24 cellular contexts compared by ENCODE assay signal in the genomic region with DNA sequence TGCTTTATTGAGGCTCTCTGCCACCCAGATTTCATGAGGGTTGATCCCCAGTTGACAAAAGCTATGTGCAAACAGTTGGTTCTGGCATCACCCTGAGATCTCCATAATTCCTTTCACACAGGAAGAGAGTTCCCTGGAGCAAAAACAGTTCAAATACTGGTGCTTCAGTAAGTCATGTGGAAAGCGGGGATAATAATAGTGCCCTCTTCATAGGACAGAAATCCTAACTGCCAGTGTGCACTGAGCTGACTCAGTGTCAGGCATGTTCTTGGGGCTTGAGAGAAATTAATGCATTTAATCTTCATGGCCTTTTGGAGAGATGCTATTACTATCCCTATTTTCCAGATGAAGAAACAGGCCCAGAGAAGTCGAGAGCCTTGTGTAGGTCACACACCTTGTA. TPM values are rescaled to one million over a fixed set of nuclear protein-coding genes. Genes with fewer than 3 reads are reported as not detected.
DNase-seq lines count a peak whose midpoint lies in the region; ATAC-seq and TF ChIP-seq lines count a peak whose summit lies in the region.
"Had no signal": no experiment of that assay in that cellular context is flagged by ENCODE, and none has a peak within 500 bp of the region (broad histone marks: within the 10 kb centered on the region; RNA-seq: fewer than 3 reads in every experiment).

No MANE protein-coding gene starts in this region.

- no peaks in the 10 kb centered on the region for H3K9me2 ChIP-seq in HCT116 (ENCODE audit: insufficient read depth)
- no peaks in the 10 kb centered on the region for H3K9me2 ChIP-seq in PC-9 (ENCODE audit: insufficient read depth)

- POLR2A ChIA-PET in HCT116 (lab: Charles Lee): no interaction called here
- POLR2A ChIA-PET in PC-9 (lab: Charles Lee; ENCODE audit: unreplicated experiment): interaction anchor here (0.6 kb wide), 2 partner anchors 178 to 319 kb away, joined by 5 to 12 read pairs; no protein-coding TSS in a partner anchor
- POLR2A ChIA-PET in naive thymus-derived CD8-positive, alpha-beta T cell (lab: Charles Lee): no interaction called here

- H3K4me1 ChIP-seq in HCT116 (ENCODE audit: control insufficient read depth in 1 of 2, insufficient read depth in 2 of 2, low read length in 2 of 2): peaks cover 4 to 18% of the 10 kb centered on the region in 2 experiments; a peak in 3 of 4 replicates
- H3K4me1 ChIP-seq in PC-9 (replicated peaks; ENCODE audit: insufficient read depth): peaks cover 32% of the 10 kb centered on the region
- H3K4me1 ChIP-seq in stomach: peaks cover 0 to 17% (median 8%) of the 10 kb centered on the region in 4 donors
- H3K4me1 ChIP-seq in esophagus squamous epithelium: peaks cover 0 to 14% (median 0%) of the 10 kb centered on the region in 3 donors

- RAD21 ChIA-PET in HCT116 (lab: Charles Lee; ENCODE audit: low non-redundant PET in 1 of 2, low total read pairs in 2 of 2, uncharacterized antibody in 2 of 2, unreplicated experiment in 2 of 2): no interaction called here

- H3K4me3 ChIP-seq in HCT116 (replicated peaks in 1 of 2; ENCODE audit: low read depth in 1 of 2, low read length in 2 of 2) (peak overlapping the region; percentile 43 to 59), PC-9 (peak overlapping the region; percentile 11; the same call in 1 of the 2 replicates), stomach (no peak overlapping the region), esophagus squamous epithelium (no peak overlapping the region)
- H3K4me3 ChIP-seq: MG63 had no signal

- 0 out of 2 replicates have a peak overlapping the region, but pooled peaks have one; percentile 15 for H3K9ac ChIP-seq in HCT116 (ENCODE audit: low read length)

- ATAC-seq in HCT116: peak; percentile 13
- ATAC-seq in naive thymus-derived CD8-positive, alpha-beta T cell: no peak
- ATAC-seq: CD8-positive, alpha-beta T cell; PC-3 had no signal

- H3K79me2 ChIP-seq in HCT116 (ENCODE audit: insufficient read depth, low read length) (no peaks in the 10 kb centered on the region), PC-9 (ENCODE audit: low read depth) (no peaks in the 10 kb centered on the region)

- TF ChIP-seq EP300 in stomach (IDR thresholded peaks at IDR 0.05): no peak

- H3K27me3 ChIP-seq in HCT116 (ENCODE audit: insufficient read depth, low read length) (no peaks in the 10 kb centered on the region), PC-9 (ENCODE audit: insufficient read depth, low read depth) (no peaks in the 10 kb centered on the region), stomach (no peaks in the 10 kb centered on the region), esophagus squamous epithelium (no peaks in the 10 kb centered on the region)
- H3K27me3 ChIP-seq: MG63 had no signal

- no peaks in the 10 kb centered on the region for H3K36me3 Mint-ChIP-seq in naive thymus-derived CD8-positive, alpha-beta T cell
- H3K36me3 Mint-ChIP-seq: CD8-positive, alpha-beta T cell had no signal

- no peak overlapping the region for H3K4me3 Mint-ChIP-seq in naive thymus-derived CD8-positive, alpha-beta T cell
- H3K4me3 Mint-ChIP-seq: CD8-positive, alpha-beta T cell had no signal

- no peak overlapping the region for H3K27ac Mint-ChIP-seq in naive thymus-derived CD8-positive, alpha-beta T cell
- H3K27ac Mint-ChIP-seq: CD8-positive, alpha-beta T cell had no signal

- TF ChIP-seq RAD21 in HCT116 (IDR thresholded peaks at IDR 0.05; ENCODE audit: low read depth): no peak

- CTCF ChIA-PET in HCT116 (lab: Charles Lee): interaction anchor here (0.8 to 2.1 kb wide), 3 partner anchors 15 to 177 kb away, joined by 4 to 8 read pairs (median 6); no protein-coding TSS in a partner anchor
- CTCF ChIA-PET in PC-9 (lab: Charles Lee): interaction anchor here (0.6 to 1.1 kb wide), 2 partner anchors 37 to 253 kb away, joined by 4 to 5 read pairs; no protein-coding TSS in a partner anchor

- peaks cover 0 to 8% (median 0%) of the 10 kb centered on the region in 5 donors for H3K27me3 Mint-ChIP-seq in naive thymus-derived CD8-positive, alpha-beta T cell

- BruUV-seq in HCT116 (replicated peaks; lab: Mats Ljungman, UMichigan) (no TSS peak), PC-9 (replicated peaks; lab: Mats Ljungman, UMichigan) (no TSS peak)

- H3K4me2 ChIP-seq in HCT116 (ENCODE audit: low read length): peak overlapping the region; percentile 83
- peak overlapping the region; percentile 66 for H3K4me2 ChIP-seq in PC-9

- TF ChIP-seq POLR2A in HCT116 (IDR thresholded peaks at IDR 0.05; ENCODE audit: borderline replicate concordance, extremely low read depth, insufficient read depth, insufficient read length) (no peak), stomach (IDR thresholded peaks at IDR 0.05) (no peak), esophagus squamous epithelium (IDR thresholded peaks at IDR 0.05) (no peak)

- WGBS in stomach, 5 donors: 64 to 85% (median 71%) methylated on average over 2 of the region's 2 CpGs
- 67 to 68% methylated on average over 2 of the region's 2 CpGs for WGBS in esophagus squamous epithelium, 2 donors

- TF ChIP-seq CTCF in HCT116 (IDR thresholded peaks at IDR 0.05 in 2 of 3, conservative IDR thresholded peaks at IDR 0.05 in 1 of 3; ENCODE audit: borderline replicate concordance in 1 of 3, insufficient read depth in 1 of 3, low read depth in 2 of 3, low read length in 2 of 3) (no peak), PC-9 (conservative IDR thresholded peaks at IDR 0.05) (no peak), stomach (IDR thresholded peaks at IDR 0.05) (no peak), esophagus squamous epithelium (IDR thresholded peaks at IDR 0.05) (no peak)

- DNase-seq in HCT116 (ENCODE audit: low read depth, low spot score): no peak
- DNase-seq in PC-9: no peak
- peak; percentile 59 for DNase-seq in foreskin melanocyte
- no peak for DNase-seq in stomach
- DNase-seq in esophagus squamous epithelium (lab: John Stamatoyannopoulos, UW): no peak
- no peak for DNase-seq in substantia nigra (lab: John Stamatoyannopoulos, UW)
- DNase-seq in naive thymus-derived CD8-positive, alpha-beta T cell: no peak
- DNase-seq: C1 segment of cervical spinal cord; CD8-positive, alpha-beta T cell; DMS79 treated with DMSO at 0.1 percent for 48 hours; GOT3; HCEC 1CT; KG1; MG63; NCI-H2029 treated with DMSO at 0.1 percent for 48 hours; NCI-H446 treated with DMSO at 0.1 percent for 48 hours; NCI-H82; NK-92 treated with Interleukin-12 subunit alpha and Interleukin-12 subunit beta, amount 100 ng/mL, for 24 hours; PC-3; Right ventricle myocardium superior; RPMI8226; T-helper 1 cell had no signal

- H4K20me1 ChIP-seq in HCT116 (ENCODE audit: insufficient read depth): no peaks in the 10 kb centered on the region
- no peaks in the 10 kb centered on the region for H4K20me1 ChIP-seq in PC-9 (ENCODE audit: insufficient read depth)

- H3K27ac ChIP-seq in HCT116 (ENCODE audit: low read depth, low read length): no peak overlapping the region
- H3K27ac ChIP-seq in PC-9: no peak overlapping the region
- peak overlapping the region in 3 of 5 donors; percentile 42 to 51 (median 44) for H3K27ac ChIP-seq in stomach
- peak overlapping the region in 2 of 4 donors; percentile 15 to 58 for H3K27ac ChIP-seq in esophagus squamous epithelium
- H3K27ac ChIP-seq in substantia nigra (ENCODE audit: low read depth, low read length, poor library complexity, severe bottlenecking): no peak overlapping the region

- H3K9me3 ChIP-seq in HCT116 (ENCODE audit: control insufficient read depth in 1 of 2, insufficient read depth in 1 of 2, low read depth in 1 of 2, low read length in 2 of 2) (no peaks in the 10 kb centered on the region), PC-9 (ENCODE audit: insufficient read depth, low read depth) (no peaks in the 10 kb centered on the region), stomach (no peaks in the 10 kb centered on the region), esophagus squamous epithelium (no peaks in the 10 kb centered on the region)
- H3K9me3 ChIP-seq: Caco-2, MG63 had no signal

- no peaks in the 10 kb centered on the region for H3K9me3 Mint-ChIP-seq in naive thymus-derived CD8-positive, alpha-beta T cell
- H3K9me3 Mint-ChIP-seq: CD8-positive, alpha-beta T cell had no signal

- no peaks in the 10 kb centered on the region for H3K36me3 ChIP-seq in HCT116 (ENCODE audit: control insufficient read depth in 1 of 2, insufficient read depth in 2 of 2, low read length in 2 of 2)
- H3K36me3 ChIP-seq in PC-9 (ENCODE audit: low read depth): no peaks in the 10 kb centered on the region
- H3K36me3 ChIP-seq in stomach: no peaks in the 10 kb centered on the region
- no peaks in the 10 kb centered on the region for H3K36me3 ChIP-seq in esophagus squamous epithelium
- H3K36me3 ChIP-seq: MG63 had no signal

- H2AFZ ChIP-seq in HCT116 (ENCODE audit: low read depth, low read length, poor library complexity, severe bottlenecking) (peak overlapping the region; percentile 89), PC-9 (no peak overlapping the region)

- intact Hi-C loops in HCT116 (cut with micrococcal nuclease) (no loop called here), PC-9 (cut with micrococcal nuclease; ENCODE audit: unreplicated experiment) (no loop called here), stomach (cut with DNase I; ENCODE audit: low total_unique reads) (no loop called here), esophagus squamous epithelium (cut with DNase I) (no loop called here)

- peaks cover 0 to 3% (median 1%) of the 10 kb centered on the region in 4 donors for H3K4me1 Mint-ChIP-seq in naive thymus-derived CD8-positive, alpha-beta T cell

- H3F3A ChIP-seq in PC-9 (ENCODE audit: insufficient read depth, low read depth): no peaks in the 10 kb centered on the region; the same call in 1 of the 2 replicates

TF ChIP-seq in HCT116, 20 proteins besides CTCF, POLR2A, EP300 and RAD21 (continues in another document):
- no peak for TF ChIP-seq EZH2 (IDR thresholded peaks at IDR 0.05)
- no peak for TF ChIP-seq SRF (IDR thresholded peaks at IDR 0.05; ENCODE audit: low read depth)

RNA-seq across cellular contexts. Expression of a gene that starts 7.9 kb away (rescaled TPM):
- 10.2 TPM for total RNA-seq in HCT116 (2021; ENCODE audit: unreplicated experiment)
- 9.6 TPM in 2 replicates for polyA plus RNA-seq in HCT116 (2012)
- 6.9 and 7.2 TPM in 2 replicates for total RNA-seq in PC-9 (2021)
- total RNA-seq in stomach: 10 to 100 TPM in 2 of 5 donors, 1 to 10 TPM in 1, under 1 TPM in 2; 0.58 to 24.0 (median 1.3) TPM
- 1 to 10 TPM in 2 of 3 donors, under 1 TPM in 1; 0.46 to 3.5 (median 2.5) TPM for polyA plus RNA-seq in stomach
- 10 to 100 TPM in 1 of 4 donors, 1 to 10 TPM in 2, under 1 TPM in 1; 0.57 to 10.9 (median 6.5) TPM for total RNA-seq in esophagus squamous epithelium
- total RNA-seq in naive thymus-derived CD8-positive, alpha-beta T cell: under 1 TPM in 1 of 2 experiments, not detected in 1; 0.19 TPM
- polyA plus RNA-seq in naive thymus-derived CD8-positive, alpha-beta T cell: under 1 TPM in 1 of 3 donors, not detected in 2; 0.09 TPM
- total RNA-seq: A673; CD8-positive, alpha-beta T cell had no signal

RNA-seq across cellular contexts. Expression of a gene that starts 57.4 kb away (rescaled TPM):
- total RNA-seq in HCT116 (2021; ENCODE audit: unreplicated experiment): 26.4 TPM
- polyA plus RNA-seq in HCT116 (2012): 26.3 and 30.1 TPM in 2 replicates
- 30.8 and 36.6 TPM in 2 replicates for total RNA-seq in PC-9 (2021)
- 1 to 10 TPM in 4 of 5 donors, under 1 TPM in 1; 0.58 to 9.8 (median 1.7) TPM for total RNA-seq in stomach
- polyA plus RNA-seq in stomach: 10 to 100 TPM in 1 of 3 donors, 1 to 10 TPM in 2; 4.1 to 17.6 (median 7.2) TPM
- 10 to 100 TPM; 15.3 to 46.6 (median 27.1) TPM for total RNA-seq in esophagus squamous epithelium
- total RNA-seq in naive thymus-derived CD8-positive, alpha-beta T cell: 10 to 100 TPM; 20.3 to 24.5 TPM
- 10 to 100 TPM in 1 of 3 donors, 1 to 10 TPM in 2; 4.5 to 21.4 (median 9.4) TPM for polyA plus RNA-seq in naive thymus-derived CD8-positive, alpha-beta T cell

Comparison
In these comparisons a context has a peak if more than half of its experiments do, and no peak if none do; other contexts are left out.
1. H3K27ac ChIP-seq: peak in stomach (3 of 5); none in HCT116 (single experiment), PC-9 (single experiment) and substantia nigra (single experiment).
2. H3K4me3 ChIP-seq: peak in HCT116 (2 of 2) and PC-9 (single experiment); none in stomach (0 of 4) and esophagus squamous epithelium (0 of 4).